ENCODE assay signal across 1 cellular context in the genomic region with DNA sequence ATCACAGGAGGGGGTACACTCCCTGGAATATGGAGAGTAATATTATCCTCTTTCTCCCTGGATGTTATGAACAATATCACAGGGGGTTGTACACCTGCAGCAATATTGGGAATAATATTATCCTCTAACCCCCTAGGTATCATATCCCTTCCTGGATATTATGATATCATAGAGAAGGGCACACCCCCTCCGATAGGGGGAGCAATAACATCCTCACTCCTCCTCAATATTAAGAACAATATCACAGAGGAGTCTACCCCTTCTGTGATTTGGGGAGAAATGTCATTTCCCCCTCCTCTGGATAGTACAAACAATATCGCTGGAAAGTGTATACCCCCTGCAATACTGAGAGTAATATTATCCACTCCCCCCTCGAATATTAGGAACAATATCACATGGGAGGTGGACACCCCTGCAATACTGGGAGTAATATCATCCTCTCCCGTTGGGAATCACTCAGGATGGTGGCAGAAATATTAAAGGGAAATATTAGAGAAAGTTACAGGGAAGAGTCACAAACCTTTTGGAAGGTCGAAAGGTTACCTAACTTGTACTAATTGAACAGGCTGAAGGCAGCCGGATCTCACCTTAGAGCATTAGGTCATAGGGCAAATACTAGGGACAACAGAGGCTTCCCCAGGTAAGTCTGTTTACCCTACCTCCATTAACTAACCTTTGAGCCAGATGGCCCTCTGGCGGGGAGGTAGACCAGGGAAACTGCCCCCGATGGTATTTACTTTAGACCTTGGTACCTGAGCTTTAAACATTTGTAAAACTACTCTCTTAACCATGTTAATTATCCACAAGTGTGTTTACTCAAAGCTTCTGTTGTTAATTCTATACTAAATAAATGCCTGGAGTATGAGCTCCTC.
A peak's percentile ranks its signal among the peaks of the same experiment; 100 is the strongest.
TF ChIP-seq lines count a peak whose summit lies in the region.

No MANE protein-coding gene starts in this region.

TF ChIP-seq in HepG2, 621 proteins besides CTCF, POLR2A, EP300 and RAD21 (continued from another document and continues in another):
- TF ChIP-seq, protein P1, sequence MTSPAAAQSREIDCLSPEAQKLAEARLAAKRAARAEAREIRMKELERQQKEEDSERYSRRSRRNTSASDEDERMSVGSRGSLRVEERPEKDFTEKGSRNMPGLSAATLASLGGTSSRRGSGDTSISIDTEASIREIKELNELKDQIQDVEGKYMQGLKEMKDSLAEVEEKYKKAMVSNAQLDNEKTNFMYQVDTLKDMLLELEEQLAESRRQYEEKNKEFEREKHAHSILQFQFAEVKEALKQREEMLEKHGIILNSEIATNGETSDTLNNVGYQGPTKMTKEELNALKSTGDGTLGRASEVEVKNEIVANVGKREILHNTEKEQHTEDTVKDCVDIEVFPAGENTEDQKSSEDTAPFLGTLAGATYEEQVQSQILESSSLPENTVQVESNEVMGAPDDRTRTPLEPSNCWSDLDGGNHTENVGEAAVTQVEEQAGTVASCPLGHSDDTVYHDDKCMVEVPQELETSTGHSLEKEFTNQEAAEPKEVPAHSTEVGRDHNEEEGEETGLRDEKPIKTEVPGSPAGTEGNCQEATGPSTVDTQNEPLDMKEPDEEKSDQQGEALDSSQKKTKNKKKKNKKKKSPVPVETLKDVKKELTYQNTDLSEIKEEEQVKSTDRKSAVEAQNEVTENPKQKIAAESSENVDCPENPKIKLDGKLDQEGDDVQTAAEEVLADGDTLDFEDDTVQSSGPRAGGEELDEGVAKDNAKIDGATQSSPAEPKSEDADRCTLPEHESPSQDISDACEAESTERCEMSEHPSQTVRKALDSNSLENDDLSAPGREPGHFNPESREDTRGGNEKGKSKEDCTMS (CRISPR knock-in tag; conservative IDR thresholded peaks at IDR 0.05): no peak
- TF ChIP-seq ATM (IDR thresholded peaks at IDR 0.05; ENCODE audit: borderline replicate concordance) (no peak), ZBTB3 (CRISPR knock-in tag; IDR thresholded peaks at IDR 0.05; ENCODE audit: borderline replicate concordance, low read depth) (no peak), HOXA3 (CRISPR knock-in tag; IDR thresholded peaks at IDR 0.05) (peak; percentile 72), KAT8 (CRISPR knock-in tag; IDR thresholded peaks at IDR 0.05) (peak; percentile 72), SKI (IDR thresholded peaks at IDR 0.05; ENCODE audit: partially characterized antibody) (no peak), PITX1 (CRISPR knock-in tag; IDR thresholded peaks at IDR 0.05) (peak; percentile 85; the same call in 1 of the 2 replicates), ZBTB8A (CRISPR knock-in tag; IDR thresholded peaks at IDR 0.05; ENCODE audit: borderline replicate concordance, low read depth) (no peak), PHF5A (CRISPR knock-in tag; IDR thresholded peaks at IDR 0.05; ENCODE audit: low read depth, unreplicated experiment) (peak; percentile 26), HNF4A (CRISPR knock-in tag; IDR thresholded peaks at IDR 0.05) (peak; percentile 91), TBX2 (CRISPR knock-in tag; IDR thresholded peaks at IDR 0.05; ENCODE audit: borderline replicate concordance) (peak; percentile 94), NCOA5 (CRISPR knock-in tag; IDR thresholded peaks at IDR 0.05) (no peak), ZNF713 (CRISPR knock-in tag; IDR thresholded peaks at IDR 0.05) (no peak), CCAR2 (optimal IDR thresholded peaks at IDR 0.05; ENCODE audit: low read depth, low read length) (no peak), DNMT1 (CRISPR knock-in tag; IDR thresholded peaks at IDR 0.05) (no peak), ZNF589 (CRISPR knock-in tag; conservative IDR thresholded peaks at IDR 0.05) (no peak), FOXJ3 (CRISPR knock-in tag; IDR thresholded peaks at IDR 0.05; ENCODE audit: borderline replicate concordance) (peak; percentile 92), ZNF274 (CRISPR knock-in tag; IDR thresholded peaks at IDR 0.05) (no peak), ZNF747 (CRISPR knock-in tag; IDR thresholded peaks at IDR 0.05; ENCODE audit: borderline replicate concordance) (0 out of 2 replicates have a peak, but pooled peaks have one; percentile 35), ZNF205 (CRISPR knock-in tag; IDR thresholded peaks at IDR 0.05) (0 out of 2 replicates have a peak, but pooled peaks have one; percentile 19), POGZ (CRISPR knock-in tag; IDR thresholded peaks at IDR 0.05) (peak; percentile 89), GZF1 (CRISPR knock-in tag; IDR thresholded peaks at IDR 0.05) (no peak), CAMTA2 (CRISPR knock-in tag; IDR thresholded peaks at IDR 0.05; ENCODE audit: borderline replicate concordance) (no peak), ZNF792 (CRISPR knock-in tag; IDR thresholded peaks at IDR 0.05) (0 out of 2 replicates have a peak, but pooled peaks have one; percentile 26), HMG20A (CRISPR knock-in tag; IDR thresholded peaks at IDR 0.05; ENCODE audit: borderline replicate concordance) (peak; percentile 72; the same call in 1 of the 2 replicates), SMAD1 (CRISPR knock-in tag; IDR thresholded peaks at IDR 0.05; ENCODE audit: borderline replicate concordance, low read depth) (no peak)
- TF ChIP-seq, protein P2, sequence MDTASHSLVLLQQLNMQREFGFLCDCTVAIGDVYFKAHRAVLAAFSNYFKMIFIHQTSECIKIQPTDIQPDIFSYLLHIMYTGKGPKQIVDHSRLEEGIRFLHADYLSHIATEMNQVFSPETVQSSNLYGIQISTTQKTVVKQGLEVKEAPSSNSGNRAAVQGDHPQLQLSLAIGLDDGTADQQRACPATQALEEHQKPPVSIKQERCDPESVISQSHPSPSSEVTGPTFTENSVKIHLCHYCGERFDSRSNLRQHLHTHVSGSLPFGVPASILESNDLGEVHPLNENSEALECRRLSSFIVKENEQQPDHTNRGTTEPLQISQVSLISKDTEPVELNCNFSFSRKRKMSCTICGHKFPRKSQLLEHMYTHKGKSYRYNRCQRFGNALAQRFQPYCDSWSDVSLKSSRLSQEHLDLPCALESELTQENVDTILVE (CRISPR knock-in tag; IDR thresholded peaks at IDR 0.05): no peak
- TF ChIP-seq, protein P3, sequence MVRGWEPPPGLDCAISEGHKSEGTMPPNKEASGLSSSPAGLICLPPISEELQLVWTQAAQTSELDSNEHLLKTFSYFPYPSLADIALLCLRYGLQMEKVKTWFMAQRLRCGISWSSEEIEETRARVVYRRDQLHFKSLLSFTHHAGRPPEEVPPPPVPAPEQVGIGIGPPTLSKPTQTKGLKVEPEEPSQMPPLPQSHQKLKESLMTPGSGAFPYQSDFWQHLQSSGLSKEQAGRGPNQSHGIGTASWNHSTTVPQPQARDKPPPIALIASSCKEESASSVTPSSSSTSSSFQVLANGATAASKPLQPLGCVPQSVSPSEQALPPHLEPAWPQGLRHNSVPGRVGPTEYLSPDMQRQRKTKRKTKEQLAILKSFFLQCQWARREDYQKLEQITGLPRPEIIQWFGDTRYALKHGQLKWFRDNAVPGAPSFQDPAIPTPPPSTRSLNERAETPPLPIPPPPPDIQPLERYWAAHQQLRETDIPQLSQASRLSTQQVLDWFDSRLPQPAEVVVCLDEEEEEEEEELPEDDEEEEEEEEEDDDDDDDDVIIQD (CRISPR knock-in tag; IDR thresholded peaks at IDR 0.05; ENCODE audit: low read depth): peak; percentile 96
- TF ChIP-seq, protein P4, sequence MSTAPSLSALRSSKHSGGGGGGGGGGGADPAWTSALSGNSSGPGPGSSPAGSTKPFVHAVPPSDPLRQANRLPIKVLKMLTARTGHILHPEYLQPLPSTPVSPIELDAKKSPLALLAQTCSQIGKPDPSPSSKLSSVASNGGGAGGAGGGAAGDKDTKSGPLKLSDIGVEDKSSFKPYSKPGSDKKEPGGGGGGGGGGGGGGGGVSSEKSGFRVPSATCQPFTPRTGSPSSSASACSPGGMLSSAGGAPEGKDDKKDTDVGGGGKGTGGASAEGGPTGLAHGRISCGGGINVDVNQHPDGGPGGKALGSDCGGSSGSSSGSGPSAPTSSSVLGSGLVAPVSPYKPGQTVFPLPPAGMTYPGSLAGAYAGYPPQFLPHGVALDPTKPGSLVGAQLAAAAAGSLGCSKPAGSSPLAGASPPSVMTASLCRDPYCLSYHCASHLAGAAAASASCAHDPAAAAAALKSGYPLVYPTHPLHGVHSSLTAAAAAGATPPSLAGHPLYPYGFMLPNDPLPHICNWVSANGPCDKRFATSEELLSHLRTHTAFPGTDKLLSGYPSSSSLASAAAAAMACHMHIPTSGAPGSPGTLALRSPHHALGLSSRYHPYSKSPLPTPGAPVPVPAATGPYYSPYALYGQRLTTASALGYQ (CRISPR knock-in tag; IDR thresholded peaks at IDR 0.05): peak; percentile 75; the same call in 1 of the 2 replicates
- TF ChIP-seq, protein P5, sequence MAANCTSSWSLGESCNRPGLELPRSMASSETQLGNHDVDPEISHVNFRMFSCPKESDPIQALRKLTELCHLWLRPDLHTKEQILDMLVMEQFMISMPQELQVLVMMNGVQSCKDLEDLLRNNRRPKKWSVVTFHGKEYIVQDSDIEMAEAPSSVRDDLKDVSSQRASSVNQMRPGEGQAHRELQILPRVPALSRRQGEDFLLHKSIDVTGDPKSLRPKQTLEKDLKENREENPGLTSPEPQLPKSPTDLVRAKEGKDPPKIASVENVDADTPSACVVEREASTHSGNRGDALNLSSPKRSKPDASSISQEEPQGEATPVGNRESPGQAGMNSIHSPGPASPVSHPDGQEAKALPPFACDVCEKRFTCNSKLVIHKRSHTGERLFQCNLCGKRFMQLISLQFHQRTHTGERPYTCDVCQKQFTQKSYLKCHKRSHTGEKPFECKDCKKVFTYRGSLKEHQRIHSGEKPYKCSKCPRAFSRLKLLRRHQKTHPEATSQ (CRISPR knock-in tag; IDR thresholded peaks at IDR 0.05; ENCODE audit: borderline replicate concordance): no peak
- TF ChIP-seq, protein P6, sequence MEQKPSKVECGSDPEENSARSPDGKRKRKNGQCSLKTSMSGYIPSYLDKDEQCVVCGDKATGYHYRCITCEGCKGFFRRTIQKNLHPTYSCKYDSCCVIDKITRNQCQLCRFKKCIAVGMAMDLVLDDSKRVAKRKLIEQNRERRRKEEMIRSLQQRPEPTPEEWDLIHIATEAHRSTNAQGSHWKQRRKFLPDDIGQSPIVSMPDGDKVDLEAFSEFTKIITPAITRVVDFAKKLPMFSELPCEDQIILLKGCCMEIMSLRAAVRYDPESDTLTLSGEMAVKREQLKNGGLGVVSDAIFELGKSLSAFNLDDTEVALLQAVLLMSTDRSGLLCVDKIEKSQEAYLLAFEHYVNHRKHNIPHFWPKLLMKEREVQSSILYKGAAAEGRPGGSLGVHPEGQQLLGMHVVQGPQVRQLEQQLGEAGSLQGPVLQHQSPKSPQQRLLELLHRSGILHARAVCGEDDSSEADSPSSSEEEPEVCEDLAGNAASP (CRISPR knock-in tag; IDR thresholded peaks at IDR 0.05; ENCODE audit: borderline replicate concordance): peak; percentile 82; the same call in 1 of the 2 replicates
- TF ChIP-seq, protein P7, sequence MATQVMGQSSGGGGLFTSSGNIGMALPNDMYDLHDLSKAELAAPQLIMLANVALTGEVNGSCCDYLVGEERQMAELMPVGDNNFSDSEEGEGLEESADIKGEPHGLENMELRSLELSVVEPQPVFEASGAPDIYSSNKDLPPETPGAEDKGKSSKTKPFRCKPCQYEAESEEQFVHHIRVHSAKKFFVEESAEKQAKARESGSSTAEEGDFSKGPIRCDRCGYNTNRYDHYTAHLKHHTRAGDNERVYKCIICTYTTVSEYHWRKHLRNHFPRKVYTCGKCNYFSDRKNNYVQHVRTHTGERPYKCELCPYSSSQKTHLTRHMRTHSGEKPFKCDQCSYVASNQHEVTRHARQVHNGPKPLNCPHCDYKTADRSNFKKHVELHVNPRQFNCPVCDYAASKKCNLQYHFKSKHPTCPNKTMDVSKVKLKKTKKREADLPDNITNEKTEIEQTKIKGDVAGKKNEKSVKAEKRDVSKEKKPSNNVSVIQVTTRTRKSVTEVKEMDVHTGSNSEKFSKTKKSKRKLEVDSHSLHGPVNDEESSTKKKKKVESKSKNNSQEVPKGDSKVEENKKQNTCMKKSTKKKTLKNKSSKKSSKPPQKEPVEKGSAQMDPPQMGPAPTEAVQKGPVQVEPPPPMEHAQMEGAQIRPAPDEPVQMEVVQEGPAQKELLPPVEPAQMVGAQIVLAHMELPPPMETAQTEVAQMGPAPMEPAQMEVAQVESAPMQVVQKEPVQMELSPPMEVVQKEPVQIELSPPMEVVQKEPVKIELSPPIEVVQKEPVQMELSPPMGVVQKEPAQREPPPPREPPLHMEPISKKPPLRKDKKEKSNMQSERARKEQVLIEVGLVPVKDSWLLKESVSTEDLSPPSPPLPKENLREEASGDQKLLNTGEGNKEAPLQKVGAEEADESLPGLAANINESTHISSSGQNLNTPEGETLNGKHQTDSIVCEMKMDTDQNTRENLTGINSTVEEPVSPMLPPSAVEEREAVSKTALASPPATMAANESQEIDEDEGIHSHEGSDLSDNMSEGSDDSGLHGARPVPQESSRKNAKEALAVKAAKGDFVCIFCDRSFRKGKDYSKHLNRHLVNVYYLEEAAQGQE (IDR thresholded peaks at IDR 0.05; ENCODE audit: borderline replicate concordance in 1 of 2, low read depth in 1 of 2, low read length in 2 of 2): 0 out of 4 replicates have a peak, but pooled peaks of 1 of the 2 experiments have one; percentile 16
- TF ChIP-seq, protein P8, sequence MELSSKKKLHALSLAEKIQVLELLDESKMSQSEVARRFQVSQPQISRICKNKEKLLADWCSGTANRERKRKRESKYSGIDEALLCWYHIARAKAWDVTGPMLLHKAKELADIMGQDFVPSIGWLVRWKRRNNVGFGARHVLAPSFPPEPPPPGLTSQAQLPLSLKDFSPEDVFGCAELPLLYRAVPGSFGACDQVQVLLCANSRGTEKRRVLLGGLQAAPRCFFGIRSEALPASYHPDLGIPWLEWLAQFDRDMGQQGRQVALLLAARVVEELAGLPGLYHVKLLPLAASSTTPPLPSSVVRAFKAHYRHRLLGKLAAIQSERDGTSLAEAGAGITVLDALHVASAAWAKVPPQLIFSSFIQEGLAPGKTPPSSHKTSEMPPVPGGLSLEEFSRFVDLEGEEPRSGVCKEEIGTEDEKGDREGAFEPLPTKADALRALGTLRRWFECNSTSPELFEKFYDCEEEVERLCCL (CRISPR knock-in tag; IDR thresholded peaks at IDR 0.05; ENCODE audit: borderline replicate concordance): no peak
- TF ChIP-seq, protein P9, sequence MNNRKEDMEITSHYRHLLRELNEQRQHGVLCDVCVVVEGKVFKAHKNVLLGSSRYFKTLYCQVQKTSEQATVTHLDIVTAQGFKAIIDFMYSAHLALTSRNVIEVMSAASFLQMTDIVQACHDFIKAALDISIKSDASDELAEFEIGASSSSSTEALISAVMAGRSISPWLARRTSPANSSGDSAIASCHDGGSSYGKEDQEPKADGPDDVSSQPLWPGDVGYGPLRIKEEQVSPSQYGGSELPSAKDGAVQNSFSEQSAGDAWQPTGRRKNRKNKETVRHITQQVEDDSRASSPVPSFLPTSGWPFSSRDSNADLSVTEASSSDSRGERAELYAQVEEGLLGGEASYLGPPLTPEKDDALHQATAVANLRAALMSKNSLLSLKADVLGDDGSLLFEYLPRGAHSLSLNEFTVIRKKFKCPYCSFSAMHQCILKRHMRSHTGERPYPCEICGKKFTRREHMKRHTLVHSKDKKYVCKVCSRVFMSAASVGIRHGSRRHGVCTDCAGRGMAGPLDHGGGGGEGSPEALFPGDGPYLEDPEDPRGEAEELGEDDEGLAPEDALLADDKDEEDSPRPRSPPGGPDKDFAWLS (CRISPR knock-in tag; IDR thresholded peaks at IDR 0.05; ENCODE audit: borderline replicate concordance): no peak
- TF ChIP-seq, protein P10, sequence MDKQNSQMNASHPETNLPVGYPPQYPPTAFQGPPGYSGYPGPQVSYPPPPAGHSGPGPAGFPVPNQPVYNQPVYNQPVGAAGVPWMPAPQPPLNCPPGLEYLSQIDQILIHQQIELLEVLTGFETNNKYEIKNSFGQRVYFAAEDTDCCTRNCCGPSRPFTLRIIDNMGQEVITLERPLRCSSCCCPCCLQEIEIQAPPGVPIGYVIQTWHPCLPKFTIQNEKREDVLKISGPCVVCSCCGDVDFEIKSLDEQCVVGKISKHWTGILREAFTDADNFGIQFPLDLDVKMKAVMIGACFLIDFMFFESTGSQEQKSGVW (CRISPR knock-in tag; IDR thresholded peaks at IDR 0.05; ENCODE audit: borderline replicate concordance): no peak
